31 cellular contexts compared by ENCODE assay signal in the genomic region with DNA sequence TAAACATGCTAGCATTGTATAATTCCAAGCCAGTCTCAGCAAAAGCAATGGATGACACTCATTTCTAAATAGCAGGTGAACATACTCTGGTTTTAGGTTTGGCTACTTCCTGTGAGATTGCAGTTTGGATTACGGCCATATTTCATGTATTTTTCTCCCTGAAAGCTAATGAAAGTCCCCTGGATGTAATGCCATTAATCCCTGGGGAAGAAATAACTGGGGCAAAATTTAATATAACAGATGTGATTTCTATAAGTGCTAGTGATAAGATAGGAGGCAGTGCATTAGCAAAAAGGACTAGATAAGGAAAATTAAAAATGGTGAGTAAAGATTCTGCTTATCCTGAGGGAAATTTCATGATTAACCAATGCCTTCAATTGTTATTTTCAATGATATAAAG.
"Had no signal": no experiment of that assay in that cellular context is flagged by ENCODE, and none has a peak within 500 bp of the region (broad histone marks: within the 10 kb centered on the region; RNA-seq: fewer than 3 reads in every experiment).

No MANE protein-coding gene starts in this region.

- FAIRE-seq: endometrium, endothelial cell of umbilical vein had no signal

- H3K27ac ChIP-seq: adrenal gland, body of pancreas, colonic mucosa, epithelial cell of prostate, esophagus squamous epithelium, gastroesophageal sphincter, heart right ventricle, hepatocyte, WERI-Rb-1 had no signal

- H3K27me3 ChIP-seq: adrenal gland, body of pancreas, colonic mucosa, esophagus squamous epithelium, gastroesophageal sphincter, heart right ventricle, hepatocyte had no signal

- H3K9me3 ChIP-seq: adrenal gland, body of pancreas, colonic mucosa, esophagus squamous epithelium, gastroesophageal sphincter had no signal

- DNase-seq: activated B cell treated with CpG ODN at 0.5 μM for 24 hours; activated CD4-positive, alpha-beta T cell treated with anti-CD3 and anti-CD28 coated beads for 48 hours; activated CD4-positive, alpha-beta T cell treated with anti-CD3 and anti-CD28 coated beads, Interleukin-2, amount 50 U/mL, for 1 hour; activated CD4-positive, alpha-beta T cell treated with anti-CD3 and anti-CD28 coated beads, Interleukin-2, amount 50 U/mL, for 48 hours; activated CD8-positive, alpha-beta memory T cell treated with anti-CD3 and anti-CD28 coated beads for 24 hours; activated CD8-positive, alpha-beta T cell treated with anti-CD3 and anti-CD28 coated beads for 36 hours; activated effector memory CD4-positive, alpha-beta T cell treated with anti-CD3 and anti-CD28 coated beads, Interleukin-2, amount 50 U/mL, for 16 hours; activated naive CD4-positive, alpha-beta T cell treated with anti-CD3 and anti-CD28 coated beads for 36 hours; activated naive CD8-positive, alpha-beta T cell treated with anti-CD3 and anti-CD28 coated beads for 36 hours; activated naive CD8-positive, alpha-beta T cell treated with anti-CD3 and anti-CD28 coated beads, Interleukin-2, amount 50 U/mL, for 24 hours; activated T-cell treated with anti-CD3 and anti-CD28 coated beads, Interleukin-2, amount 50 U/mL, for 1 hour; activated T-cell treated with anti-CD3 and anti-CD28 coated beads, Interleukin-2, amount 50 U/mL, for 48 hours; adrenal gland; amygdala; aorta; body of pancreas; caudate nucleus; cerebellar nuclear complex; colonic mucosa; effector CD8-positive, alpha-beta T cell; esophagus squamous epithelium; foreskin melanocyte; heart right ventricle; T1000; WERI-Rb-1 had no signal

- H3K36me3 ChIP-seq: adrenal gland, colonic mucosa, esophagus squamous epithelium, gastroesophageal sphincter, heart right ventricle, WERI-Rb-1 had no signal

- H3K4me2 ChIP-seq: hepatocyte had no signal

- H3K4me3 ChIP-seq: adrenal gland, body of pancreas, colonic mucosa, esophagus squamous epithelium, gastroesophageal sphincter, heart right ventricle, hepatocyte had no signal

- ATAC-seq: activated CD4-positive, CD25-positive, alpha-beta regulatory T cell treated with anti-CD3 and anti-CD28 coated beads, Interleukin-2, amount 50 U/mL, for 24 hours; activated CD8-positive, alpha-beta T cell treated with anti-CD3 and anti-CD28 coated beads for 36 hours; activated naive CD8-positive, alpha-beta T cell treated with anti-CD3 and anti-CD28 coated beads, Interleukin-2, amount 50 U/mL, for 24 hours; body of pancreas; gastroesophageal sphincter; heart right ventricle had no signal

- H3K79me2 ChIP-seq: hepatocyte had no signal

- H2AFZ ChIP-seq: hepatocyte had no signal

- H3K4me1 ChIP-seq: body of pancreas, colonic mucosa, esophagus squamous epithelium, gastroesophageal sphincter, heart right ventricle had no signal
